19 cellular contexts compared by ENCODE assay signal in genomic region chrX:72705814-72706213, GRCh38. TPM values are rescaled to one million over a fixed set of nuclear protein-coding genes. Genes with fewer than 3 reads are reported as not detected.
DNase-seq lines count a peak whose midpoint lies in the region; ATAC-seq, FAIRE-seq and TF ChIP-seq lines count a peak whose summit lies in the region.
"Had no signal": no experiment of that assay in that cellular context is flagged by ENCODE, and none has a peak within 500 bp of the region (broad histone marks: within the 10 kb centered on the region; RNA-seq: fewer than 3 reads in every experiment).

No MANE protein-coding gene starts in this region.

- H3K79me2 ChIP-seq in parathyroid adenoma, result no peaks in the 10 kb centered on the region

- H3K4me3 ChIP-seq in A549, result no peak overlapping the region
- no peak overlapping the region for H3K4me3 ChIP-seq in choroid plexus epithelial cell (ENCODE audit: low read depth, low read length)
- no peak overlapping the region for H3K4me3 ChIP-seq in parathyroid adenoma (ENCODE audit: low read depth, low read length)
- H3K4me3 ChIP-seq in skeletal muscle tissue (ENCODE audit: low read length in 3 of 3), result no peak overlapping the region
- H3K4me3 ChIP-seq: BLaER1 treated with 17β-estradiol and CSF1 and Interleukin-3, amounts not matched to agents 10 nM and 100 nM; GM12878; GM23338 had no signal

- H3K4me2 ChIP-seq in A549 (no peak overlapping the region), parathyroid adenoma (ENCODE audit: low read length) (peak overlapping the region; percentile 21)
- H3K4me2 ChIP-seq: BLaER1 treated with 17β-estradiol and CSF1 and Interleukin-3, amounts not matched to agents 10 nM and 100 nM; GM23338 had no signal

- FAIRE-seq in A549 (lab: Jason Lieb, UNC), result peak; percentile 78
- FAIRE-seq: GM12878, H54 had no signal

- POLR2A ChIA-PET in A549 (lab: Yijun Ruan, JAX), result no interaction called here

- ATAC-seq in A549 (no peak), HG03565 (IDR thresholded peaks at IDR 0.05; ENCODE audit: unreplicated experiment) (no peak)
- ATAC-seq: CD8-positive, alpha-beta T cell; GM12878; GM23338 had no signal

- no peaks in the 10 kb centered on the region for H3K4me1 ChIP-seq in A549
- H3K4me1 ChIP-seq in parathyroid adenoma, result peaks cover 4% of the 10 kb centered on the region
- H3K4me1 ChIP-seq in skeletal muscle tissue (ENCODE audit: control insufficient read depth in 3 of 3, insufficient read depth in 3 of 3, low read length in 3 of 3), result peaks cover 0 to 4% (median 3%) of the 10 kb centered on the region in 3 donors
- H3K4me1 ChIP-seq: BLaER1 treated with 17β-estradiol and CSF1 and Interleukin-3, amounts not matched to agents 10 nM and 100 nM had no signal

- CTCF ChIA-PET in A549 (lab: Yijun Ruan, JAX), result no interaction called here

- H3K36me3 ChIP-seq in parathyroid adenoma (ENCODE audit: control insufficient read depth, insufficient read depth, low read length), result no peaks in the 10 kb centered on the region
- no peaks in the 10 kb centered on the region for H3K36me3 ChIP-seq in skeletal muscle tissue (ENCODE audit: control insufficient read depth in 3 of 3, insufficient read depth in 3 of 3, low read length in 3 of 3)
- H3K36me3 ChIP-seq: BLaER1 treated with 17β-estradiol and CSF1 and Interleukin-3, amounts not matched to agents 10 nM and 100 nM had no signal

- H3K27ac ChIP-seq in A549, result no peak overlapping the region
- peak overlapping the region; percentile 78 for H3K27ac ChIP-seq in parathyroid adenoma
- peak overlapping the region; percentile 58 for H3K27ac ChIP-seq in skeletal muscle tissue (ENCODE audit: low read depth, low read length)
- H3K27ac ChIP-seq: 22Rv1; BLaER1 treated with 17β-estradiol and CSF1 and Interleukin-3, amounts not matched to agents 10 nM and 100 nM; HL-60 had no signal

- TF ChIP-seq POLR2A in A549 (IDR thresholded peaks at IDR 0.05; ENCODE audit: low read length), result no peak

- WGBS in A549 (ENCODE audit: missing lambda C conversion rate), result 92% methylated on average over 1 of the region's 1 CpG

- no peak overlapping the region for H2AFZ ChIP-seq in parathyroid adenoma
- H2AFZ ChIP-seq: GM23338 had no signal

- H3K27me3 ChIP-seq in parathyroid adenoma (ENCODE audit: control insufficient read depth, insufficient read depth, low read length) (no peaks in the 10 kb centered on the region), skeletal muscle tissue (ENCODE audit: control insufficient read depth in 3 of 3, insufficient read depth in 3 of 3, low read length in 3 of 3) (no peaks in the 10 kb centered on the region)

- TF ChIP-seq RAD21 in A549 (conservative IDR thresholded peaks at IDR 0.05 in 1 of 2, IDR thresholded peaks at IDR 0.05 in 1 of 2), result no peak

- no peak for DNase-seq in A549 (ENCODE audit: low read depth in 1 of 2, low spot score in 1 of 2)
- peak; percentile 14 for DNase-seq in choroid plexus epithelial cell (ENCODE audit: low read depth)
- no peak for DNase-seq in foreskin melanocyte
- DNase-seq in stimulated activated CD4-positive, alpha-beta T cell treated with anti-CD3 and anti-CD28 coated beads, Interleukin-15, amount 100 ng/mL, for 24 hours, result no peak
- DNase-seq: CD8-positive, alpha-beta T cell; DMS 273 treated with DMSO at 0.1 percent for 48 hours; DMS53; DND-41; EL; HCEC 1CT had no signal

- TF ChIP-seq CTCF in A549 (IDR thresholded peaks at IDR 0.05) (no peak), choroid plexus epithelial cell (conservative IDR thresholded peaks at IDR 0.05; ENCODE audit: low read depth, low read length) (no peak), parathyroid adenoma (IDR thresholded peaks at IDR 0.05) (no peak)

- TF ChIP-seq EP300 in A549 (IDR thresholded peaks at IDR 0.05), result no peak

- H3K9me3 ChIP-seq in A549, result no peaks in the 10 kb centered on the region
- H3K9me3 ChIP-seq in parathyroid adenoma (ENCODE audit: control insufficient read depth, low read length), result no peaks in the 10 kb centered on the region
- no peaks in the 10 kb centered on the region for H3K9me3 ChIP-seq in skeletal muscle tissue (ENCODE audit: control insufficient read depth in 3 of 3, low read length in 3 of 3)

- H3K9ac ChIP-seq in parathyroid adenoma (no peak overlapping the region), skeletal muscle tissue (ENCODE audit: low read depth in 1 of 3, low read length in 3 of 3) (no peak overlapping the region)
- H3K9ac ChIP-seq: BLaER1 treated with 17β-estradiol and CSF1 and Interleukin-3, amounts not matched to agents 10 nM and 100 nM had no signal

TF ChIP-seq in A549, 52 proteins besides CTCF, POLR2A, EP300 and RAD21:
- TF ChIP-seq HOXA7 (CRISPR knock-in tag; IDR thresholded peaks at IDR 0.05) (no peak), KDM5A (IDR thresholded peaks at IDR 0.05) (no peak), ZSCAN20 (CRISPR knock-in tag; IDR thresholded peaks at IDR 0.05) (no peak), HOXB13 (CRISPR knock-in tag; IDR thresholded peaks at IDR 0.05; ENCODE audit: low read depth) (no peak), FOSB (CRISPR knock-in tag; IDR thresholded peaks at IDR 0.05) (no peak), ZNF302 (CRISPR knock-in tag; IDR thresholded peaks at IDR 0.05) (no peak), E2F6 (IDR thresholded peaks at IDR 0.05; ENCODE audit: borderline replicate concordance, low read depth) (no peak), TP53 (CRISPR knock-in tag; IDR thresholded peaks at IDR 0.05) (no peak), SREBF2 (IDR thresholded peaks at IDR 0.05) (no peak), CBX2 (IDR thresholded peaks at IDR 0.05; ENCODE audit: borderline replicate concordance, low read depth) (no peak), CBX8 (IDR thresholded peaks at IDR 0.05) (no peak), BHLHE40 (IDR thresholded peaks at IDR 0.05; ENCODE audit: low read depth, low read length) (no peak)
- TF ChIP-seq, protein P1, sequence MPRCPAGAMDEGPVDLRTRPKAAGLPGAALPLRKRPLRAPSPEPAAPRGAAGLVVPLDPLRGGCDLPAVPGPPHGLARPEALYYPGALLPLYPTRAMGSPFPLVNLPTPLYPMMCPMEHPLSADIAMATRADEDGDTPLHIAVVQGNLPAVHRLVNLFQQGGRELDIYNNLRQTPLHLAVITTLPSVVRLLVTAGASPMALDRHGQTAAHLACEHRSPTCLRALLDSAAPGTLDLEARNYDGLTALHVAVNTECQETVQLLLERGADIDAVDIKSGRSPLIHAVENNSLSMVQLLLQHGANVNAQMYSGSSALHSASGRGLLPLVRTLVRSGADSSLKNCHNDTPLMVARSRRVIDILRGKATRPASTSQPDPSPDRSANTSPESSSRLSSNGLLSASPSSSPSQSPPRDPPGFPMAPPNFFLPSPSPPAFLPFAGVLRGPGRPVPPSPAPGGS (IDR thresholded peaks at IDR 0.05), result no peak

RNA-seq across cellular contexts. Expression of gene PHKA1, which starts 8.3 kb away (rescaled TPM):
- 35.4 and 46.3 TPM in 2 replicates for polyA plus RNA-seq in A549 (2011; rRNA removed)
- 14.8 and 18.1 TPM in 2 replicates for polyA plus RNA-seq in A549 (2012; cell fraction: cytosol; rRNA removed)
- polyA plus RNA-seq in A549 (2012; cell fraction: nucleus; rRNA removed), result 15.2 and 20.6 TPM in 2 replicates
- polyA plus RNA-seq in A549 (2017; fragmentation: RNase III; extraction: RNeasy Plus Mini Kit Qiagen cat#74134 plus additional on column Dnase treatment), result 18.1 to 19.3 TPM (median 18.3 TPM) in 3 replicates
- polyA minus RNA-seq in A549 (2011; rRNA and poly(A)+ RNA removed), result 32.8 and 35.4 TPM in 2 replicates
- 2.6 TPM for total RNA-seq in skeletal muscle tissue

Comparison
In these comparisons a context has a peak if more than half of its experiments do, and no peak if none do; other contexts are left out.
1. H3K27ac ChIP-seq: peak in parathyroid adenoma (single experiment) and skeletal muscle tissue (single experiment); none in A549 (0 of 2).